In genomic region chr5:2840372-2840915, GRCh38 we compare ENCODE assay signal across 22 cellular contexts.
DNase-seq lines count a peak whose midpoint lies in the region; ATAC-seq and TF ChIP-seq lines count a peak whose summit lies in the region.
"Had no signal": no experiment of that assay in that cellular context is flagged by ENCODE, and none has a peak within 500 bp of the region (broad histone marks: within the 10 kb centered on the region; RNA-seq: fewer than 3 reads in every experiment).

No MANE protein-coding gene starts in this region.

- H3K27me3 ChIP-seq in BLaER1 treated with 17β-estradiol and CSF1 and Interleukin-3, amounts not matched to agents 10 nM and 100 nM, result no peaks in the 10 kb centered on the region
- no peaks in the 10 kb centered on the region for H3K27me3 ChIP-seq in lung (ENCODE audit: control insufficient read depth, insufficient read depth)
- H3K27me3 ChIP-seq: SJSA1 had no signal

- peaks cover 11% of the 10 kb centered on the region for H3K9me3 Mint-ChIP-seq in stimulated activated memory B cell treated with anti-CD40 and anti-IgM and Interleukin-4, amounts not matched to agents 10 μg/mL and 1 μg/mL and 100 μg/mL, for 72 hours

- H3K36me3 Mint-ChIP-seq in stimulated activated memory B cell treated with anti-CD40 and anti-IgM and Interleukin-4, amounts not matched to agents 10 μg/mL and 1 μg/mL and 100 μg/mL, for 72 hours, result no peaks in the 10 kb centered on the region
- H3K36me3 Mint-ChIP-seq: T-cell had no signal

- peaks cover 38 to 89% (median 65%) of the 10 kb centered on the region in 11 experiments for H3K9me3 ChIP-seq in BLaER1 treated with 17β-estradiol and CSF1 and Interleukin-3, amounts not matched to agents 10 nM and 100 nM (replicated peaks in 1 of 11)
- H3K9me3 ChIP-seq in lung (ENCODE audit: control insufficient read depth in 2 of 2, insufficient read depth in 1 of 2, low read length in 1 of 2), result peaks cover 0 to 2% of the 10 kb centered on the region in 2 donors

- H3K4me1 ChIP-seq in BLaER1 treated with 17β-estradiol and CSF1 and Interleukin-3, amounts not matched to agents 10 nM and 100 nM, result peaks cover 38 to 79% (median 51%) of the 10 kb centered on the region in 10 experiments
- H3K4me1 ChIP-seq in lung (ENCODE audit: control insufficient read depth in 2 of 2, insufficient read depth in 2 of 2, low read length in 2 of 2), result no peaks in the 10 kb centered on the region
- H3K4me1 ChIP-seq: SJSA1 had no signal

- no peaks in the 10 kb centered on the region for H3K27me3 Mint-ChIP-seq in stimulated activated memory B cell treated with anti-CD40 and anti-IgM and Interleukin-4, amounts not matched to agents 10 μg/mL and 1 μg/mL and 100 μg/mL, for 72 hours
- H3K27me3 Mint-ChIP-seq: T-cell had no signal

- peak; percentile 19 for ATAC-seq in lung (ENCODE audit: insufficient read depth, low FRiP score)
- no peak for ATAC-seq in HG02885 (IDR thresholded peaks at IDR 0.05; ENCODE audit: poor library complexity, unreplicated experiment)
- ATAC-seq in stimulated activated memory B cell treated with anti-CD40 and anti-IgM and Interleukin-4, amounts not matched to agents 10 μg/mL and 1 μg/mL and 100 μg/mL, for 72 hours, result no peak
- ATAC-seq: GM12878, HCT116, T-cell had no signal

- no peaks in the 10 kb centered on the region for H4K20me1 ChIP-seq in BLaER1 treated with 17β-estradiol and CSF1 and Interleukin-3, amounts not matched to agents 10 nM and 100 nM

- H3K27ac Mint-ChIP-seq in stimulated activated memory B cell treated with anti-CD40 and anti-IgM and Interleukin-4, amounts not matched to agents 10 μg/mL and 1 μg/mL and 100 μg/mL, for 72 hours, result no peak overlapping the region
- H3K27ac Mint-ChIP-seq: T-cell had no signal

- peaks cover 0 to 12% (median 0%) of the 10 kb centered on the region in 11 experiments; a peak in 5 of 22 replicates for H3K36me3 ChIP-seq in BLaER1 treated with 17β-estradiol and CSF1 and Interleukin-3, amounts not matched to agents 10 nM and 100 nM
- no peaks in the 10 kb centered on the region for H3K36me3 ChIP-seq in lung (ENCODE audit: control insufficient read depth in 2 of 2, insufficient read depth in 2 of 2, low read length in 2 of 2)
- H3K36me3 ChIP-seq: SJSA1 had no signal

- peak overlapping the region; percentile 59 to 84 (median 75) for H3K4me2 ChIP-seq in BLaER1 treated with 17β-estradiol and CSF1 and Interleukin-3, amounts not matched to agents 10 nM and 100 nM

- WGBS in lung, 2 donors, result 56 to 61% methylated on average over 10 of the region's 10 CpGs

- H3K9ac ChIP-seq in BLaER1 treated with 17β-estradiol and CSF1 and Interleukin-3, amounts not matched to agents 10 nM and 100 nM, result peak overlapping the region; percentile 53 to 77 (median 70); a peak in 21 of 22 replicates

- no peak for TF ChIP-seq CTCF in lung (IDR thresholded peaks at IDR 0.05; ENCODE audit: control extremely low read depth, extremely low read depth)

- peak overlapping the region; percentile 83 to 94 (median 87); a peak in 21 of 22 replicates for H3K27ac ChIP-seq in BLaER1 treated with 17β-estradiol and CSF1 and Interleukin-3, amounts not matched to agents 10 nM and 100 nM
- no peak overlapping the region for H3K27ac ChIP-seq in lung (ENCODE audit: low read depth in 1 of 2, low read length in 1 of 2)
- H3K27ac ChIP-seq: SJSA1 had no signal

- no peaks in the 10 kb centered on the region for H3K4me1 Mint-ChIP-seq in stimulated activated memory B cell treated with anti-CD40 and anti-IgM and Interleukin-4, amounts not matched to agents 10 μg/mL and 1 μg/mL and 100 μg/mL, for 72 hours
- H3K4me1 Mint-ChIP-seq: T-cell had no signal

- peak overlapping the region in 8 of 10 experiments; percentile 1 to 44 (median 23); a peak in 9 of 20 replicates for H3K4me3 ChIP-seq in BLaER1 treated with 17β-estradiol and CSF1 and Interleukin-3, amounts not matched to agents 10 nM and 100 nM
- H3K4me3 ChIP-seq in lung, result no peak overlapping the region
- H3K4me3 ChIP-seq: GM12878, SJSA1 had no signal

- peak; percentile 28 for DNase-seq in Daoy (ENCODE audit: low read depth)
- peak; percentile 46 for DNase-seq in MV-4-11 (lab: John Stamatoyannopoulos, UW)
- DNase-seq in lung (ENCODE audit: low spot score), result no peak
- no peak for DNase-seq in EL
- DNase-seq: Calu3, DMS53, GDM1, GOT3, KBM-7, NCI-H1105 treated with DMSO at 0.1 percent for 48 hours, NCI-H146, NCI-H2081, NCI-H2227 treated with DMSO at 0.1 percent for 48 hours, NCI-H526 treated with DMSO at 0.1 percent for 48 hours, Right ventricle myocardium superior, T-cell had no signal

- no peak overlapping the region for H3K4me3 Mint-ChIP-seq in stimulated activated memory B cell treated with anti-CD40 and anti-IgM and Interleukin-4, amounts not matched to agents 10 μg/mL and 1 μg/mL and 100 μg/mL, for 72 hours
- H3K4me3 Mint-ChIP-seq: T-cell had no signal

Comparison
In these comparisons a context has a peak if more than half of its experiments do, and no peak if none do; other contexts are left out.
1. H3K27ac ChIP-seq: peak in BLaER1 treated with 17β-estradiol and CSF1 and Interleukin-3, amounts not matched to agents 10 nM and 100 nM (11 of 11); none in lung (0 of 2).
2. DNase-seq: peak in Daoy (single experiment) and MV-4-11 (single experiment); none in lung (single experiment) and EL (single experiment).